Comparison of ENCODE assay signal across 13 cellular contexts in genomic region chr5:73122875-73123810, GRCh38. TPM values are rescaled to one million over a fixed set of nuclear protein-coding genes. Genes with fewer than 3 reads are reported as not detected.
DNase-seq lines count a peak whose midpoint lies in the region; ATAC-seq and TF ChIP-seq lines count a peak whose summit lies in the region.
"Had no signal": no experiment of that assay in that cellular context is flagged by ENCODE, and none has a peak within 500 bp of the region (broad histone marks: within the 10 kb centered on the region; RNA-seq: fewer than 3 reads in every experiment).

No MANE protein-coding gene starts in this region.

- peaks cover 18% of the 10 kb centered on the region for H3K27me3 ChIP-seq in transverse colon

- H3K36me3 Mint-ChIP-seq in natural killer cell = no peaks in the 10 kb centered on the region
- H3K36me3 Mint-ChIP-seq in natural killer cell treated with Interleukin-12 subunit alpha and Interleukin-12 subunit beta and Interleukin-15 and Interleukin-18, amount 100 ng/mL, for 72 hours = no peaks in the 10 kb centered on the region

- no peaks in the 10 kb centered on the region for H3K36me3 ChIP-seq in transverse colon

- in situ Hi-C loops in SK-MEL-5 (cut with HindIII; ENCODE audit: low pct_unique_long_range_greater_than_20kb, low sequenced_read_pairs) (no loop called here), transverse colon (cut with MboI; ENCODE audit: low pct_ligation_motif_present in 1 of 4, low pct_unique_long_range_greater_than_20kb in 1 of 4, low sequenced_read_pairs in 3 of 4) (no loop called here)

- intact Hi-C loops in natural killer cell (cut with micrococcal nuclease) = no loop called here
- intact Hi-C loops in transverse colon (cut with DNase I; ENCODE audit: low total_unique reads) = no loop called here

- no peaks in the 10 kb centered on the region for H3K9me3 Mint-ChIP-seq in natural killer cell
- H3K9me3 Mint-ChIP-seq in natural killer cell treated with Interleukin-12 subunit alpha and Interleukin-12 subunit beta and Interleukin-15 and Interleukin-18, amount 100 ng/mL, for 72 hours = no peaks in the 10 kb centered on the region

- no peak for DNase-seq in natural killer cell
- DNase-seq in natural killer cell treated with Interleukin-12 subunit alpha and Interleukin-12 subunit beta and Interleukin-15 and Interleukin-18, amount 100 ng/mL, for 72 hours (ENCODE audit: low spot score) = no peak
- DNase-seq in SK-MEL-5 (ENCODE audit: low read depth, low spot score) = peak; percentile 16
- peak; percentile 90 for DNase-seq in fibroblast of peridontal ligament (ENCODE audit: extremely low read depth)
- DNase-seq in transverse colon = no peak
- DNase-seq in CD1c-positive myeloid dendritic cell (ENCODE audit: extremely low spot score) = no peak
- no peak for DNase-seq in activated gamma-delta T cell treated with Interleukin-2 at 50 U/mL for 16 hours
- DNase-seq: hypothalamus; NCI-H510A treated with DMSO at 0.1 percent for 48 hours; stimulated activated naive CD4-positive, alpha-beta T cell treated with Interleukin-2 at 50 U/mL for 16 hours had no signal

- ATAC-seq in natural killer cell = no peak
- ATAC-seq in natural killer cell treated with Interleukin-12 subunit alpha and Interleukin-12 subunit beta and Interleukin-15 and Interleukin-18, amount 100 ng/mL, for 72 hours = no peak
- no peak for ATAC-seq in HG02840 (IDR thresholded peaks at IDR 0.05; ENCODE audit: low FRiP score, unreplicated experiment)

- H3K27ac ChIP-seq in transverse colon = peak overlapping the region in 3 of 4 donors; percentile 35 to 94 (median 86)

- H3K4me3 ChIP-seq in transverse colon = peak overlapping the region in 1 of 4 donors; percentile 63

- peaks cover 27 to 37% of the 10 kb centered on the region in 2 donors for H3K4me1 Mint-ChIP-seq in natural killer cell
- H3K4me1 Mint-ChIP-seq in natural killer cell treated with Interleukin-12 subunit alpha and Interleukin-12 subunit beta and Interleukin-15 and Interleukin-18, amount 100 ng/mL, for 72 hours (ENCODE audit: low read depth in 2 of 2) = peaks cover 28 to 39% of the 10 kb centered on the region in 2 donors

- no peak for TF ChIP-seq EP300 in transverse colon (IDR thresholded peaks at IDR 0.05; ENCODE audit: low read depth)

- TF ChIP-seq POLR2A in transverse colon (IDR thresholded peaks at IDR 0.05) = no peak

- 33 to 81% methylated on average over 1 to 19 of the region's 19 CpGs for WGBS in transverse colon (ENCODE audit: low coverage in 1 of 2), 2 donors

- H3K4me3 Mint-ChIP-seq in natural killer cell = peak overlapping the region; percentile 59
- no peak overlapping the region for H3K4me3 Mint-ChIP-seq in natural killer cell treated with Interleukin-12 subunit alpha and Interleukin-12 subunit beta and Interleukin-15 and Interleukin-18, amount 100 ng/mL, for 72 hours

- peaks cover 0 to 52% (median 36%) of the 10 kb centered on the region in 4 donors for H3K4me1 ChIP-seq in transverse colon

- TF ChIP-seq CTCF in natural killer cell (IDR thresholded peaks at IDR 0.05) (no peak), transverse colon (IDR thresholded peaks at IDR 0.05) (no peak)

- H3K27me3 Mint-ChIP-seq in natural killer cell (ENCODE audit: low read depth in 2 of 2) = peaks cover 34% of the 10 kb centered on the region in 2 donors
- H3K27me3 Mint-ChIP-seq in natural killer cell treated with Interleukin-12 subunit alpha and Interleukin-12 subunit beta and Interleukin-15 and Interleukin-18, amount 100 ng/mL, for 72 hours = peaks cover 11 to 43% of the 10 kb centered on the region in 2 donors

- H3K27ac Mint-ChIP-seq in natural killer cell = peak overlapping the region; percentile 45 to 56
- peak overlapping the region in 1 of 2 donors; percentile 23 for H3K27ac Mint-ChIP-seq in natural killer cell treated with Interleukin-12 subunit alpha and Interleukin-12 subunit beta and Interleukin-15 and Interleukin-18, amount 100 ng/mL, for 72 hours
- H3K27ac Mint-ChIP-seq: CD14-positive monocyte had no signal

- no peaks in the 10 kb centered on the region for H3K9me3 ChIP-seq in transverse colon

RNA-seq across cellular contexts. Expression of gene TMEM171, which starts 2.8 kb away (rescaled TPM):
- total RNA-seq in natural killer cell (1 to 10 TPM in 1 of 3 donors, under 1 TPM in 2; 0.42 to 2.1 (median 0.88) TPM), transverse colon (100 to 1,000 TPM in 2 of 4 donors, 10 to 100 TPM in 2; 32.8 to 179 (median 114) TPM)
- total RNA-seq in natural killer cell treated with Interleukin-12 subunit alpha and Interleukin-12 subunit beta and Interleukin-15 and Interleukin-18, amount 100 ng/mL, for 72 hours = 1 to 10 TPM in 1 of 2 donors, under 1 TPM in 1; 0.62 to 1.4 TPM
- 4.6 and 4.8 TPM in 2 replicates for total RNA-seq in SK-MEL-5 (2014; rRNA removed; shearing (Covaris generic))
- 3.7 and 8.6 TPM in 2 replicates for polyA plus RNA-seq in SK-MEL-5 (2015; cell fraction: cytosol; rRNA removed)
- polyA plus RNA-seq in SK-MEL-5 (2015; cell fraction: nucleus; rRNA removed) = 2.9 and 5.0 TPM in 2 replicates
- polyA plus RNA-seq: CD14-positive monocyte had no signal

RNA-seq across cellular contexts. Expression of gene TMEM174, which starts 49.9 kb away (rescaled TPM):
- total RNA-seq in natural killer cell (not detected), transverse colon (under 1 TPM in 1 of 4 donors, not detected in 3; 0.64 TPM)
- not detected for total RNA-seq in natural killer cell treated with Interleukin-12 subunit alpha and Interleukin-12 subunit beta and Interleukin-15 and Interleukin-18, amount 100 ng/mL, for 72 hours
- not detected in 2 replicates for total RNA-seq in SK-MEL-5 (2014; rRNA removed; shearing (Covaris generic))
- not detected in 2 replicates for polyA plus RNA-seq in SK-MEL-5 (2015; cell fraction: cytosol; rRNA removed)
- not detected in 2 replicates for polyA plus RNA-seq in SK-MEL-5 (2015; cell fraction: nucleus; rRNA removed)
- total RNA-seq: chondrocyte had no signal
- polyA plus RNA-seq: CD14-positive monocyte had no signal

Comparison
In these comparisons a context has a peak if more than half of its experiments do, and no peak if none do; other contexts are left out.
1. DNase-seq: peak in SK-MEL-5 (single experiment) and fibroblast of peridontal ligament (single experiment); none in natural killer cell (single experiment), natural killer cell treated with Interleukin-12 subunit alpha and Interleukin-12 subunit beta and Interleukin-15 and Interleukin-18, amount 100 ng/mL, for 72 hours (single experiment), transverse colon (single experiment), CD1c-positive myeloid dendritic cell (single experiment) and activated gamma-delta T cell treated with Interleukin-2 at 50 U/mL for 16 hours (single experiment).